In the genomic region with DNA sequence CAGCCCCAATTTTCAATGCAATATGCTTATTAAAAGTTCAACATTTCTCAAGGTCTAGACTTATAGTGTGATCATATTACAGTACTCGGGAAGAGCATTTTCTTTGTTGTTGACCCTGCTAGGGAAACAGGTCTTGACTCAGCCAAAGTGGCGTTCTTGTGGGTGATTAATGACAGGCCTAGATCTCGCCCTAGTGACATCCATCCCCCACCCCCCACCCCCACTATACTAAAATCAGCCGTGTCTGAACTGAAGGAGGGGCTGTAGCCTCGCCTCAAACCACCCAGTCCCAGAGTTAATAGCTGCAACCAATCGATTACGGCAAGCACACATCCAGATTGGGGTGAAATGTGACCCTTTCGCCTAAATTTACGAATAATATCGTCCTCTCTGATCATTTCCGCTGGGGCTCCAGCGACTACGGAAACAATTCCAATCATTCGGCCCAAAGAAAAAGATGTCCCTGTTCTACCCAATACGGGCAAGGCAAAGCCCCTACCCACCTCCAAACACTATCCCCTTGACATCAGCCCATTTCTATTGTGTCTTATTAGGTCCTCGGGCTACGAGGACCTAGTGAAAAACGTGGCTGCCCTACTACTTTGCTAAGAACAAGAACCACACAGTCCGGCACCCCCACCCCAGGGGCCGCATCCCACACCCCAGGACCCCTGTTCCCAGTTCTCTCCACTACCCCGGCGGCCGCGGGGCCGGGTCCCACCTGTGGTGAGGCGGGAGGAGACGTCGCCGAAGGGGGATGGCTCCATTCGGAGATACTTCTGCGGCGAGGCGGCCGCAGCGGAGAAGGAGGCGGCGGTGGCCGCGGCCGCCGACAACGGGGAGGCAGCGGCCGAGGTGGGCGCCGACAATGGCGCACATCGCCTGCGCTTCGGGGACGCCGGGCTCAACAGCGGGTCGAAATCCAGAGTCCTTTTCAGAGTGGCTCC, we compare ENCODE assay signal across 8 cellular contexts. TPM values are rescaled to one million over a fixed set of nuclear protein-coding genes. Genes with fewer than 3 reads are reported as not detected.
DNase-seq lines count a peak whose midpoint lies in the region; ATAC-seq and TF ChIP-seq lines count a peak whose summit lies in the region.

No MANE protein-coding gene starts in this region.

- peak; percentile 25 for ATAC-seq in Right ventricle myocardium superior (ENCODE audit: poor library complexity)
- ATAC-seq in GM21786 (IDR thresholded peaks at IDR 0.05; ENCODE audit: unreplicated experiment) = no peak

- H3K27ac ChIP-seq in HL-60 (replicated peaks) = peak overlapping the region; percentile 91

- H3K4me3 ChIP-seq in HL-60 (replicated peaks; ENCODE audit: insufficient read depth, low read length) = peak overlapping the region; percentile 89

- intact Hi-C loops in Right ventricle myocardium superior (cut with DNase I) = no loop called here

- TF ChIP-seq CTCF in HL-60 (IDR thresholded peaks at IDR 0.05; ENCODE audit: insufficient read depth, low read length) = no peak

- H3K27me3 ChIP-seq in HL-60 (ENCODE audit: insufficient read depth, poor library complexity, severe bottlenecking) = no peaks in the 10 kb centered on the region

- DNase-seq in activated effector memory CD4-positive, alpha-beta T cell treated with anti-CD3 and anti-CD28 coated beads, Interleukin-2, amount 50 U/mL, for 16 hours = peak; percentile 76
- DNase-seq in activated effector memory CD4-positive, alpha-beta T cell treated with Interleukin-2 at 50 U/mL for 16 hours = no peak
- peak; percentile 27 to 61 for DNase-seq in HL-60 (ENCODE audit: low read depth in 1 of 2, low spot score in 1 of 2)
- peak; percentile 91 for DNase-seq in OCI-M1 (lab: John Stamatoyannopoulos, UW)
- DNase-seq in activated naive CD4-positive, alpha-beta T cell treated with anti-CD3 and anti-CD28 coated beads, Interleukin-2, amount 50 U/mL, for 16 hours = peak; percentile 18
- peak; percentile 48 for DNase-seq in Right ventricle myocardium superior
- DNase-seq in pons (ENCODE audit: low spot score) = peak; percentile 51

RNA-seq across cellular contexts. Expression of a gene that starts 1.0 kb away (rescaled TPM):
- 38.9 TPM for total RNA-seq in Right ventricle myocardium superior
